ENCODE assay signal across 24 cellular contexts in genomic region chr5:129079496-129079895, GRCh38. TPM values are rescaled to one million over a fixed set of nuclear protein-coding genes. Genes with fewer than 3 reads are reported as not detected.
DNase-seq lines count a peak whose midpoint lies in the region; ATAC-seq and TF ChIP-seq lines count a peak whose summit lies in the region.
"Had no signal": no experiment of that assay in that cellular context is flagged by ENCODE, and none has a peak within 500 bp of the region (broad histone marks: within the 10 kb centered on the region; RNA-seq: fewer than 3 reads in every experiment).

No MANE protein-coding gene starts in this region.

- H3K9me3 Mint-ChIP-seq in CD14-positive monocyte: peaks cover 0 to 2% (median 0%) of the 10 kb centered on the region in 7 donors
- H3K9me3 Mint-ChIP-seq: HFFc6 had no signal

- no peak for TF ChIP-seq CTCF in CD14-positive monocyte (IDR thresholded peaks at IDR 0.05)

- H3K4me3 Mint-ChIP-seq in CD14-positive monocyte: no peak overlapping the region
- H3K4me3 Mint-ChIP-seq: HFFc6 had no signal

- H3K9me3 ChIP-seq in right cardiac atrium (ENCODE audit: control insufficient read depth, low read length): no peaks in the 10 kb centered on the region
- H3K9me3 ChIP-seq: HAP-1 had no signal

- no peaks in the 10 kb centered on the region for H3K4me1 Mint-ChIP-seq in CD14-positive monocyte
- H3K4me1 Mint-ChIP-seq: CD4-positive, CD25-positive, alpha-beta regulatory T cell had no signal

- ATAC-seq in left cardiac atrium (peak; percentile 51 to 56), right cardiac atrium (no peak), HG02763 (IDR thresholded peaks at IDR 0.05; ENCODE audit: unreplicated experiment) (no peak), GM21360 (IDR thresholded peaks at IDR 0.05; ENCODE audit: unreplicated experiment) (no peak)
- ATAC-seq: Panc1 had no signal

- peaks cover 0 to 5% (median 0%) of the 10 kb centered on the region in 3 donors for H3K27me3 Mint-ChIP-seq in CD14-positive monocyte (ENCODE audit: low read depth in 3 of 3)

- DNase-seq in left cardiac atrium (no peak), right cardiac atrium (no peak), cerebellum (ENCODE audit: low spot score) (peak; percentile 2), pons (ENCODE audit: low spot score) (peak; percentile 28), CD14-positive monocyte (ENCODE audit: low spot score) (no peak)
- no peak for DNase-seq in activated CD4-positive, CD25-positive, alpha-beta regulatory T cell treated with anti-CD3 and anti-CD28 coated beads, Interleukin-2, amount 50 U/mL, for 72 hours
- DNase-seq: 8988T; ACHN; CD4-positive, CD25-positive, alpha-beta regulatory T cell; GOT3; HFFc6; NCI-H1048; NCI-H1417; NCI-H1694 treated with DMSO at 0.1 percent for 48 hours; NCI-H2081; NCI-H2227 treated with DMSO at 0.1 percent for 48 hours; NCI-H510A; NCI-H69; SHP77 had no signal

- H3K27ac ChIP-seq in right cardiac atrium (ENCODE audit: low read length): no peak overlapping the region
- H3K27ac ChIP-seq: RWPE1 had no signal

- H3K36me3 Mint-ChIP-seq in CD14-positive monocyte: no peaks in the 10 kb centered on the region
- H3K36me3 Mint-ChIP-seq: CD4-positive, CD25-positive, alpha-beta regulatory T cell had no signal

- no peak overlapping the region for H3K27ac Mint-ChIP-seq in CD14-positive monocyte
- H3K27ac Mint-ChIP-seq: CD4-positive, CD25-positive, alpha-beta regulatory T cell; HFFc6 had no signal

- H3K4me3 ChIP-seq in right cardiac atrium (ENCODE audit: low read length): no peak overlapping the region
- H3K4me3 ChIP-seq: HAP-1 had no signal

- intact Hi-C loops in left cardiac atrium (cut with DNase I): no loop called here
- intact Hi-C loops in right cardiac atrium (cut with DNase I): no loop called here
- intact Hi-C loops in CD14-positive monocyte (cut with micrococcal nuclease): no loop called here

- H3K4me1 ChIP-seq in right cardiac atrium (ENCODE audit: control insufficient read depth, insufficient read depth, low read length): peaks cover 2% of the 10 kb centered on the region
- H3K4me1 ChIP-seq: HAP-1 had no signal

- H3K27me3 ChIP-seq in right cardiac atrium (ENCODE audit: control insufficient read depth, insufficient read depth): no peaks in the 10 kb centered on the region

RNA-seq across cellular contexts. Expression of gene ISOC1, which starts 15.1 kb away (rescaled TPM):
- total RNA-seq in left cardiac atrium (100 to 1,000 TPM in 1 of 2 donors, 10 to 100 TPM in 1; 78.7 to 103 TPM), right cardiac atrium (10 to 100 TPM; 62.9 to 98.4 (median 88.4) TPM), cerebellum (16.3 TPM)
- polyA plus RNA-seq in right cardiac atrium (121 TPM), CD14-positive monocyte (10 to 100 TPM; 16.6 to 19.4 TPM)

Comparison
In these comparisons a context has a peak if more than half of its experiments do, and no peak if none do; other contexts are left out.
1. ATAC-seq: peak in left cardiac atrium (2 of 2); none in right cardiac atrium (0 of 2), HG02763 (single experiment) and GM21360 (single experiment).
2. DNase-seq: peak in cerebellum (single experiment) and pons (single experiment); none in left cardiac atrium (single experiment), right cardiac atrium (0 of 3), activated CD4-positive, CD25-positive, alpha-beta regulatory T cell treated with anti-CD3 and anti-CD28 coated beads, Interleukin-2, amount 50 U/mL, for 72 hours (single experiment) and CD14-positive monocyte (single experiment).